8 cellular contexts compared by ENCODE assay signal in the genomic region with DNA sequence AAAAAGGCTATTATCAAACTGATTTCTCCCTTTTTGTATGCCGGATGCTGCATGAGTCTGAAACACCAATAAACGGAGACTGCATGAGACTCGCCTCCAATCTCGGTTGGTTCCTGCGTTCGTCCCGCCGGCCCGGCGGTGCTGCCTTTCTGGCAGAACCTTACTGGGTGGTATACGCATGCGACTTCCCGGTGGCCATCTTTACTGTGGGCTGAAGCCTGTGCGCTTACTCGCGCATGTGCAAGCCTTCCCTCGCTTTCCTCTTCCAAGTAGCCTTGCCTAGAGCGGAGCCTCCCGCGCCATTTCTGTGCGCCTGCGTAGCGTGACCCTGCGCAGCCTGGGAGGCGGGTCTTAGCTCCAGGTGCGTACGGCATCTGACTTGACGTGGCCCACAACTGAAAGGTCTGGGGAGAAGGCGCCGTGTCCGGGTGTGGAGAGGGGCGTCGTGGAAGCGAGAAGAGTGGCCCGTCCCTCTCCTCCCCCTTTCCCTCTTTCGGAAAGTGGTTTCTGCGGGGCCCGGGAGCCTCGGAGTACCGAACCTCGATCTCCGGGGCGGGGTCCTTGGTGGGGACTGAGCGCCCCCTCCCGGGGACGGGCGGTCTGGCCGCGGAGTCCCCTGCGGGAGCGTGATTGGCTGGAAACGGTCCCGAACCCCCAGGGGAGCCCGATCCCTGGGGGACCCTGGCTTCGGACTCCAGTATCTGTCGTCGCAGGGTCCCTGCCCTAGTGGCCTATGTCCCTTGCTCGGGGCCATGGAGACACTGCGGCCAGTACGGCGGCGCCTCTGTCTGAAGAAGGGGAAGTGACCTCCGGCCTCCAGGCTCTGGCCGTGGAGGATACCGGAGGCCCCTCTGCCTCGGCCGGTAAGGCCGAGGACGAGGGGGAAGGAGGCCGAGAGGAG. TPM values are rescaled to one million over a fixed set of nuclear protein-coding genes. Genes with fewer than 3 reads are reported as not detected.
DNase-seq lines count a peak whose midpoint lies in the region; ATAC-seq and TF ChIP-seq lines count a peak whose summit lies in the region.

PAGR1 (plus strand) TSS at position 360 of the 901 bp plus-strand sequence; CDS start at position 734, 374 bp downstream.

- H4K20me1 ChIP-seq in PC-3 (ENCODE audit: low read length) = no peaks in the 10 kb centered on the region

- peak; percentile 73 for TF ChIP-seq CTCF in PC-3 (conservative IDR thresholded peaks at IDR 0.05; ENCODE audit: low read depth, low read length)

- H3F3A ChIP-seq in PC-3 (ENCODE audit: low read length, unreplicated experiment) = peaks cover 3% of the 10 kb centered on the region

- H3K9me3 ChIP-seq in PC-3 (ENCODE audit: low read length) (no peaks in the 10 kb centered on the region), mucosa of stomach (ENCODE audit: control insufficient read depth, low read length) (no peaks in the 10 kb centered on the region)

- peaks cover 32% of the 10 kb centered on the region for H3K79me2 ChIP-seq in PC-3 (ENCODE audit: low read length)

- DNase-seq in DMS153 treated with DMSO at 0.1 percent for 48 hours (lab: John Stamatoyannopoulos, UW; ENCODE audit: unreplicated experiment) (peak; percentile 93), PC-3 (peak; percentile 97), erythroblast (lab: John Stamatoyannopoulos, UW) (peak; percentile 99)
- DNase-seq in activated T-cell treated with anti-CD3 and anti-CD28 coated beads, Interleukin-2, amount 50 U/mL, for 1 hour = peak; percentile 99
- peak; percentile 96 for DNase-seq in stimulated activated CD8-positive, alpha-beta memory T cell treated with anti-CD3 and anti-CD28 coated beads, Interleukin-7, amount 100 ng/mL, for 24 hours (ENCODE audit: low read depth)

- intact Hi-C loops in PC-3 (cut with micrococcal nuclease) = loop anchor here (5.0 kb wide), 2 partner anchors 46 to 206 kb away; partner anchors contain the start of genes C16orf92 and CDIPT

- TF ChIP-seq RAD21 in Ishikawa (IDR thresholded peaks at IDR 0.05; ENCODE audit: low read depth) = peak; percentile 56; the same call in 1 of the 2 replicates

- POLR2A ChIA-PET in PC-3 (lab: Charles Lee; ENCODE audit: unreplicated experiment) = interaction anchor here (0.7 kb wide), 1 partner anchor 13 kb away, joined by 4 read pairs; no protein-coding TSS in a partner anchor

- H2AFZ ChIP-seq in PC-3 (ENCODE audit: low read length) = peak within 1 kb of the TSS; percentile 89

- H3K4me3 ChIP-seq in PC-3 (ENCODE audit: low read length) = peak within 1 kb of the TSS; percentile 95
- peak within 1 kb of the TSS; percentile 92 for H3K4me3 ChIP-seq in mucosa of stomach (ENCODE audit: low read length)

- TSS peak; percentile 61 for BruUV-seq in PC-3 (replicated peaks; lab: Mats Ljungman, UMichigan)

- TF ChIP-seq EP300 in Ishikawa (IDR thresholded peaks at IDR 0.05; ENCODE audit: borderline replicate concordance) = 0 out of 2 replicates have a peak, but pooled peaks have one; percentile 27

- CTCF ChIA-PET in PC-3 (lab: Charles Lee) = interaction anchor here (0.6 to 1.0 kb wide), 5 partner anchors 8 to 116 kb away, joined by 3 to 9 read pairs (median 5); partner anchors contain the start of genes KCTD13 and KIF22

- no peaks in the 10 kb centered on the region; the same call in none of the 2 replicates for H3K36me3 ChIP-seq in PC-3 (ENCODE audit: low read depth, low read length)
- H3K36me3 ChIP-seq in mucosa of stomach (ENCODE audit: control insufficient read depth, insufficient read depth, low read length) = no peaks in the 10 kb centered on the region

- no peaks in the 10 kb centered on the region for H3K9me2 ChIP-seq in PC-3 (replicated peaks; ENCODE audit: low read length)

- peak within 1 kb of the TSS; percentile 90 for H3K9ac ChIP-seq in PC-3 (ENCODE audit: low read length)
- peak within 1 kb of the TSS; percentile 70 for H3K9ac ChIP-seq in mucosa of stomach (ENCODE audit: low read length)

- ATAC-seq in GM21529 (IDR thresholded peaks at IDR 0.05; ENCODE audit: unreplicated experiment) (peak; percentile 47), PC-3 (peak; percentile 57)

- TF ChIP-seq POLR2A in erythroblast (IDR thresholded peaks at IDR 0.05; ENCODE audit: low read length) = peak; percentile 75

- peak within 1 kb of the TSS; percentile 96 for H3K4me2 ChIP-seq in PC-3 (ENCODE audit: low read length)

- peak within 1 kb of the TSS; percentile 70 for H3K27ac ChIP-seq in PC-3 (ENCODE audit: low read length)

- peaks cover 44% of the 10 kb centered on the region for H3K4me1 ChIP-seq in PC-3 (ENCODE audit: insufficient read depth, low read length)
- H3K4me1 ChIP-seq in mucosa of stomach (ENCODE audit: control insufficient read depth, insufficient read depth, low read length) = peaks cover 50% of the 10 kb centered on the region

- no peaks in the 10 kb centered on the region for H3K27me3 ChIP-seq in PC-3 (ENCODE audit: low read length)
- peaks cover 22% of the 10 kb centered on the region for H3K27me3 ChIP-seq in mucosa of stomach (ENCODE audit: control insufficient read depth, insufficient read depth, low read length)

TF ChIP-seq in Ishikawa, 13 proteins besides CTCF, POLR2A, EP300 and RAD21:
- TF ChIP-seq CEBPB (IDR thresholded peaks at IDR 0.05) (no peak), MAX (IDR thresholded peaks at IDR 0.05) (peak; percentile 92), TAF1 (IDR thresholded peaks at IDR 0.05; ENCODE audit: low read depth) (peak; percentile 77), CREB1 (IDR thresholded peaks at IDR 0.05; ENCODE audit: low read depth) (peak; percentile 36), TEAD4 (IDR thresholded peaks at IDR 0.05) (no peak), TCF12 (IDR thresholded peaks at IDR 0.05; ENCODE audit: low read depth) (peak; percentile 41), NFIC (IDR thresholded peaks at IDR 0.05) (peak; percentile 33; the same call in 1 of the 2 replicates), EGR1 (IDR thresholded peaks at IDR 0.05) (peak; percentile 33; the same call in 1 of the 2 replicates), YY1 (IDR thresholded peaks at IDR 0.05; ENCODE audit: low read depth) (peak; percentile 99), REST (IDR thresholded peaks at IDR 0.05; ENCODE audit: low read depth) (no peak)
- TF ChIP-seq, protein P1, sequence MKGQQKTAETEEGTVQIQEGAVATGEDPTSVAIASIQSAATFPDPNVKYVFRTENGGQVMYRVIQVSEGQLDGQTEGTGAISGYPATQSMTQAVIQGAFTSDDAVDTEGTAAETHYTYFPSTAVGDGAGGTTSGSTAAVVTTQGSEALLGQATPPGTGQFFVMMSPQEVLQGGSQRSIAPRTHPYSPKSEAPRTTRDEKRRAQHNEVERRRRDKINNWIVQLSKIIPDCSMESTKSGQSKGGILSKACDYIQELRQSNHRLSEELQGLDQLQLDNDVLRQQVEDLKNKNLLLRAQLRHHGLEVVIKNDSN (IDR thresholded peaks at IDR 0.05) = 0 out of 2 replicates have a peak, but pooled peaks have one; percentile 35
TF ChIP-seq in Ishikawa: peak in this region for 8.

RNA-seq across cellular contexts. Expression of gene PAGR1, which starts in this region (rescaled TPM):
- 53.8 and 76.7 TPM in 2 replicates for total RNA-seq in PC-3 (2014; rRNA removed)

Comparison
In these comparisons a context has a peak if more than half of its experiments do, and no peak if none do; other contexts are left out.
1. Peak in every context shown above with its lines: DNase-seq, ATAC-seq, H3K4me3 ChIP-seq and H3K27ac ChIP-seq.